17 cellular contexts compared by ENCODE assay signal in genomic region chr1:7469255-7469938, GRCh38.
A peak's percentile ranks its signal among the peaks of the same experiment; 100 is the strongest.
DNase-seq lines count a peak whose midpoint lies in the region; FAIRE-seq lines count a peak whose summit lies in the region.
"Had no signal": no experiment of that assay in that cellular context is flagged by ENCODE, and none has a peak within 500 bp of the region (broad histone marks: within the 10 kb centered on the region; RNA-seq: fewer than 3 reads in every experiment).

No MANE protein-coding gene starts in this region.

- no peaks in the 10 kb centered on the region for H3K9me3 ChIP-seq in small intestine (ENCODE audit: control insufficient read depth, low read depth)
- H3K9me3 ChIP-seq: gastrocnemius medialis, uterus had no signal

- CTCF ChIA-PET in activated naive CD4-positive, alpha-beta T cell treated with anti-CD3 and anti-CD28 coated beads, Interleukin-2, amount 10 ng/mL, durations not matched to agents 7 days and 5 days (lab: Charles Lee), result no interaction called here

- no peaks in the 10 kb centered on the region for H3K27me3 ChIP-seq in small intestine (ENCODE audit: control insufficient read depth in 2 of 2, insufficient read depth in 2 of 2, low read length in 2 of 2)
- H3K27me3 ChIP-seq: gastrocnemius medialis, uterus had no signal

- no peak overlapping the region for H3K27ac ChIP-seq in small intestine (ENCODE audit: low read depth in 1 of 2, low read length in 1 of 2)
- H3K27ac ChIP-seq: gastrocnemius medialis, parathyroid adenoma had no signal

- no peak overlapping the region for H3K4me3 ChIP-seq in small intestine (ENCODE audit: low read depth in 1 of 2, low read length in 2 of 2)
- H3K4me3 ChIP-seq: gastrocnemius medialis, uterus had no signal

- H3K9me3 Mint-ChIP-seq in activated naive CD4-positive, alpha-beta T cell treated with anti-CD3 and anti-CD28 coated beads, Interleukin-2, amount 10 ng/mL, durations not matched to agents 7 days and 5 days, result no peaks in the 10 kb centered on the region

- DNase-seq in GM04504 (ENCODE audit: low read depth), result peak; percentile 69
- peak; percentile 20 for DNase-seq in NCI-H69 (lab: John Stamatoyannopoulos, UW)
- peak; percentile 63 for DNase-seq in fibroblast of gingiva (ENCODE audit: low read depth)
- peak; percentile 5 for DNase-seq in small intestine
- no peak for DNase-seq in OCI-M2 (lab: John Stamatoyannopoulos, UW; ENCODE audit: unreplicated experiment)
- DNase-seq in middle frontal gyrus (ENCODE audit: extremely low spot score, low spot score), result no peak
- DNase-seq in activated naive CD4-positive, alpha-beta T cell treated with anti-CD3 and anti-CD28 coated beads, Interleukin-2, amount 10 ng/mL, durations not matched to agents 7 days and 5 days, result no peak
- DNase-seq: activated CD8-positive, alpha-beta memory T cell treated with anti-CD3 and anti-CD28 coated beads, Interleukin-2, amount 50 U/mL, for 48 hours; caudate nucleus; DMS153; gastrocnemius medialis; NCI-H1694; PC-3; uterus had no signal

- H3K4me1 Mint-ChIP-seq in activated naive CD4-positive, alpha-beta T cell treated with anti-CD3 and anti-CD28 coated beads, Interleukin-2, amount 10 ng/mL, durations not matched to agents 7 days and 5 days, result no peaks in the 10 kb centered on the region

- H3K27ac Mint-ChIP-seq in activated naive CD4-positive, alpha-beta T cell treated with anti-CD3 and anti-CD28 coated beads, Interleukin-2, amount 10 ng/mL, durations not matched to agents 7 days and 5 days, result no peak overlapping the region

- H3K36me3 Mint-ChIP-seq in activated naive CD4-positive, alpha-beta T cell treated with anti-CD3 and anti-CD28 coated beads, Interleukin-2, amount 10 ng/mL, durations not matched to agents 7 days and 5 days, result no peaks in the 10 kb centered on the region

- H3K36me3 ChIP-seq in small intestine (ENCODE audit: control insufficient read depth in 2 of 2, insufficient read depth in 2 of 2, low read length in 2 of 2), result no peaks in the 10 kb centered on the region
- H3K36me3 ChIP-seq: gastrocnemius medialis, uterus had no signal

- no peak for FAIRE-seq in small intestine (lab: Jason Lieb, UNC)
- FAIRE-seq: GM18507, TTC549 had no signal

- H3K4me1 ChIP-seq in small intestine (ENCODE audit: control insufficient read depth in 2 of 2, insufficient read depth in 1 of 2, low read depth in 1 of 2, low read length in 1 of 2), result no peaks in the 10 kb centered on the region
- H3K4me1 ChIP-seq: gastrocnemius medialis, parathyroid adenoma had no signal

- peaks cover 3% of the 10 kb centered on the region for H3K27me3 Mint-ChIP-seq in activated naive CD4-positive, alpha-beta T cell treated with anti-CD3 and anti-CD28 coated beads, Interleukin-2, amount 10 ng/mL, durations not matched to agents 7 days and 5 days

- no peak overlapping the region for H3K4me3 Mint-ChIP-seq in activated naive CD4-positive, alpha-beta T cell treated with anti-CD3 and anti-CD28 coated beads, Interleukin-2, amount 10 ng/mL, durations not matched to agents 7 days and 5 days

- WGBS in small intestine, 3 donors, result 53 to 68% (median 60%) methylated on average over 13 of the region's 13 CpGs

Comparison
In these comparisons a context has a peak if more than half of its experiments do, and no peak if none do; other contexts are left out.
1. DNase-seq: peak in GM04504 (single experiment), NCI-H69 (single experiment), fibroblast of gingiva (single experiment) and small intestine (single experiment); none in OCI-M2 (single experiment), middle frontal gyrus (single experiment) and activated naive CD4-positive, alpha-beta T cell treated with anti-CD3 and anti-CD28 coated beads, Interleukin-2, amount 10 ng/mL, durations not matched to agents 7 days and 5 days (single experiment).